23 cellular contexts compared by ENCODE assay signal in genomic region chr22:49544286-49544685, GRCh38.
DNase-seq lines count a peak whose midpoint lies in the region; ATAC-seq and TF ChIP-seq lines count a peak whose summit lies in the region.
"Had no signal": no experiment of that assay in that cellular context is flagged by ENCODE, and none has a peak within 500 bp of the region (broad histone marks: within the 10 kb centered on the region; RNA-seq: fewer than 3 reads in every experiment).

No MANE protein-coding gene starts in this region.

- no peak overlapping the region for H3K4me3 Mint-ChIP-seq in natural killer cell treated with Interleukin-12 subunit alpha and Interleukin-12 subunit beta and Interleukin-15 and Interleukin-18, amount 100 ng/mL, for 72 hours
- H3K4me3 Mint-ChIP-seq in natural killer cell = no peak overlapping the region
- H3K4me3 Mint-ChIP-seq: CD4-positive, CD25-positive, alpha-beta regulatory T cell had no signal

- H3K27ac Mint-ChIP-seq in natural killer cell treated with Interleukin-12 subunit alpha and Interleukin-12 subunit beta and Interleukin-15 and Interleukin-18, amount 100 ng/mL, for 72 hours = no peak overlapping the region
- no peak overlapping the region for H3K27ac Mint-ChIP-seq in natural killer cell
- H3K27ac Mint-ChIP-seq: CD4-positive, CD25-positive, alpha-beta regulatory T cell had no signal

- intact Hi-C loops in natural killer cell (cut with micrococcal nuclease) (no loop called here), sigmoid colon (cut with DNase I) (no loop called here)

- H3K4me1 Mint-ChIP-seq in natural killer cell treated with Interleukin-12 subunit alpha and Interleukin-12 subunit beta and Interleukin-15 and Interleukin-18, amount 100 ng/mL, for 72 hours (ENCODE audit: low read depth in 2 of 2) = peaks cover 0 to 3% of the 10 kb centered on the region in 2 donors
- H3K4me1 Mint-ChIP-seq in natural killer cell = peaks cover 7 to 18% of the 10 kb centered on the region in 2 donors

- no peak for TF ChIP-seq POLR2A in sigmoid colon (IDR thresholded peaks at IDR 0.05)

- no peak for TF ChIP-seq EP300 in sigmoid colon (IDR thresholded peaks at IDR 0.05)

- peaks cover 0 to 2% (median 0%) of the 10 kb centered on the region in 4 donors for H3K9me3 ChIP-seq in sigmoid colon
- H3K9me3 ChIP-seq in osteoblast (ENCODE audit: low read depth, low read length) = no peaks in the 10 kb centered on the region
- H3K9me3 ChIP-seq: BLaER1 had no signal

- no peak overlapping the region for H2AFZ ChIP-seq in osteoblast (ENCODE audit: low read length)

- H3K4me2 ChIP-seq in osteoblast (ENCODE audit: insufficient read depth, low read length) = no peak overlapping the region
- H3K4me2 ChIP-seq: BLaER1 had no signal

- 78 to 82% methylated on average over 10 of the region's 10 CpGs for WGBS in sigmoid colon, 2 donors

- H3K27ac ChIP-seq in sigmoid colon = no peak overlapping the region
- H3K27ac ChIP-seq in osteoblast (ENCODE audit: low read depth, low read length) = no peak overlapping the region
- H3K27ac ChIP-seq: BLaER1, RWPE1 had no signal

- no peaks in the 10 kb centered on the region for H3K9me3 Mint-ChIP-seq in natural killer cell treated with Interleukin-12 subunit alpha and Interleukin-12 subunit beta and Interleukin-15 and Interleukin-18, amount 100 ng/mL, for 72 hours
- no peaks in the 10 kb centered on the region for H3K9me3 Mint-ChIP-seq in natural killer cell
- H3K9me3 Mint-ChIP-seq: CD4-positive, CD25-positive, alpha-beta regulatory T cell had no signal

- TF ChIP-seq CTCF in natural killer cell (IDR thresholded peaks at IDR 0.05) (no peak), sigmoid colon (IDR thresholded peaks at IDR 0.05) (no peak), osteoblast (IDR thresholded peaks at IDR 0.05; ENCODE audit: extremely low read depth, low read depth, low read length) (no peak)

- H3K79me2 ChIP-seq in osteoblast (ENCODE audit: insufficient read depth, low read length) = no peaks in the 10 kb centered on the region

- no peak for ATAC-seq in natural killer cell treated with Interleukin-12 subunit alpha and Interleukin-12 subunit beta and Interleukin-15 and Interleukin-18, amount 100 ng/mL, for 72 hours
- ATAC-seq in natural killer cell = no peak
- ATAC-seq: GM12878, Panc1 had no signal

- H3K27me3 ChIP-seq in sigmoid colon (no peaks in the 10 kb centered on the region), osteoblast (ENCODE audit: insufficient read depth, low read length) (no peaks in the 10 kb centered on the region)
- H3K27me3 ChIP-seq: BLaER1 had no signal

- DNase-seq in natural killer cell treated with Interleukin-12 subunit alpha and Interleukin-12 subunit beta and Interleukin-15 and Interleukin-18, amount 100 ng/mL, for 72 hours (ENCODE audit: low spot score) = peak; percentile 13
- no peak for DNase-seq in natural killer cell
- peak; percentile 71 for DNase-seq in islet precursor cell
- peak; percentile 32 for DNase-seq in sigmoid colon
- no peak for DNase-seq in kidney glomerular epithelial cell (lab: John Stamatoyannopoulos, UW)
- DNase-seq in inferior parietal cortex (ENCODE audit: extremely low spot score) = no peak
- no peak for DNase-seq in osteoblast (ENCODE audit: insufficient read length, low spot score, missing footprints)
- DNase-seq: CD4-positive, CD25-positive, alpha-beta regulatory T cell; GDM1; GOT3; HCEC 1CT; KBM-7; MV-4-11; NCI-H1105; NCI-H1436 treated with DMSO at 0.1 percent for 48 hours; NCI-H2081; NCI-H2227 treated with DMSO at 0.1 percent for 48 hours; NCI-H526 treated with DMSO at 0.1 percent for 48 hours; SHP77 treated with DMSO at 0.1 percent for 48 hours had no signal

- no peaks in the 10 kb centered on the region for H4K20me1 ChIP-seq in osteoblast (ENCODE audit: insufficient read depth, low read length)

- no peaks in the 10 kb centered on the region for H3K27me3 Mint-ChIP-seq in natural killer cell treated with Interleukin-12 subunit alpha and Interleukin-12 subunit beta and Interleukin-15 and Interleukin-18, amount 100 ng/mL, for 72 hours
- H3K27me3 Mint-ChIP-seq in natural killer cell (ENCODE audit: low read depth in 2 of 2) = no peaks in the 10 kb centered on the region
- H3K27me3 Mint-ChIP-seq: CD4-positive, CD25-positive, alpha-beta regulatory T cell had no signal

- H3K4me1 ChIP-seq in sigmoid colon (no peaks in the 10 kb centered on the region), osteoblast (ENCODE audit: insufficient read depth, low read length) (no peaks in the 10 kb centered on the region)

- H3K4me3 ChIP-seq in sigmoid colon = no peak overlapping the region
- no peak overlapping the region for H3K4me3 ChIP-seq in osteoblast (ENCODE audit: insufficient read depth, low read length)
- H3K4me3 ChIP-seq: BLaER1, GM12878 had no signal

- H3K36me3 ChIP-seq in sigmoid colon (no peaks in the 10 kb centered on the region), osteoblast (ENCODE audit: insufficient read depth, low read length) (no peaks in the 10 kb centered on the region)
- H3K36me3 ChIP-seq: BLaER1 had no signal

- H3K36me3 Mint-ChIP-seq in natural killer cell treated with Interleukin-12 subunit alpha and Interleukin-12 subunit beta and Interleukin-15 and Interleukin-18, amount 100 ng/mL, for 72 hours = no peaks in the 10 kb centered on the region
- H3K36me3 Mint-ChIP-seq in natural killer cell = no peaks in the 10 kb centered on the region
- H3K36me3 Mint-ChIP-seq: CD4-positive, CD25-positive, alpha-beta regulatory T cell had no signal

Comparison
In these comparisons a context has a peak if more than half of its experiments do, and no peak if none do; other contexts are left out.
1. DNase-seq: peak in natural killer cell treated with Interleukin-12 subunit alpha and Interleukin-12 subunit beta and Interleukin-15 and Interleukin-18, amount 100 ng/mL, for 72 hours (single experiment), islet precursor cell (single experiment) and sigmoid colon (single experiment); none in natural killer cell (single experiment), kidney glomerular epithelial cell (single experiment), inferior parietal cortex (single experiment) and osteoblast (single experiment).